10 cellular contexts compared by ENCODE assay signal in the genomic region with DNA sequence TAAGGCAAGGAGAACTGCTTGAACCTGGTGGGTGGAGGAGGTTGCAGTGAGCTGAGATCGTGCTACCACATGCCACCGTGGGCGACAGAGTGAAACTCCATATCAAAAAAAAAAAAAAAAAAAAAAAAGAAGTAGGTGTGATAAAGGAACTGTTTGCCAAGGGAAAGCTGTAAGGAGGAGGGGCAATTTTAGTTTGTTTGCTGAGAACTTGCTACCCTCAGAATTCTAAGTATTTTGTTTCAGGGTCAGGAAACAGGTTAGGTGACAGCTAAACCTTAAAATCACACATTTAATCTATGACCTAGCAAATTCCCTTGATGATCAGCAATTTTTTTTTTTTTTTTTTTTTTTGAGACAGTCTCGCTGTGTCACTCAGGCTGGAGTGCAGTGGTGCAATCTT.
"Had no signal": no experiment of that assay in that cellular context is flagged by ENCODE, and none has a peak within 500 bp of the region (broad histone marks: within the 10 kb centered on the region; RNA-seq: fewer than 3 reads in every experiment).

No MANE protein-coding gene starts in this region.

- ATAC-seq: stimulated activated memory B cell treated with anti-CD40 and anti-IgM and Interleukin-4, amounts not matched to agents 10 μg/mL and 1 μg/mL and 100 μg/mL, for 72 hours had no signal

- H3K36me3 ChIP-seq: adrenal gland, cardiac muscle cell, esophagus muscularis mucosa, ovary had no signal

- H3K27me3 Mint-ChIP-seq: stimulated activated memory B cell treated with anti-CD40 and anti-IgM and Interleukin-4, amounts not matched to agents 10 μg/mL and 1 μg/mL and 100 μg/mL, for 72 hours had no signal

- H3K27me3 ChIP-seq: adrenal gland, cardiac muscle cell, esophagus muscularis mucosa, ovary had no signal

- H3K27ac ChIP-seq: adrenal gland, cardiac muscle cell, esophagus muscularis mucosa, ovary had no signal

- H3K4me1 ChIP-seq: adrenal gland, esophagus muscularis mucosa had no signal

- H3K9me3 ChIP-seq: adrenal gland, esophagus muscularis mucosa, ovary had no signal

- DNase-seq: activated CD4-positive, CD25-positive, alpha-beta regulatory T cell treated with anti-CD3 and anti-CD28 coated beads, Interleukin-2, amount 50 U/mL, for 72 hours; activated gamma-delta T cell treated with Interleukin-2 at 50 U/mL for 16 hours; activated T-cell treated with anti-CD3 and anti-CD28 coated beads, Interleukin-2, amount 50 U/mL, for 1 hour; adrenal gland; hippocampal formation; ovary; SHP77 treated with DMSO at 0.1 percent for 48 hours had no signal

- H3K4me1 Mint-ChIP-seq: stimulated activated memory B cell treated with anti-CD40 and anti-IgM and Interleukin-4, amounts not matched to agents 10 μg/mL and 1 μg/mL and 100 μg/mL, for 72 hours had no signal

- H3K4me3 ChIP-seq: adrenal gland, cardiac muscle cell, esophagus muscularis mucosa, ovary had no signal

- H3K27ac Mint-ChIP-seq: stimulated activated memory B cell treated with anti-CD40 and anti-IgM and Interleukin-4, amounts not matched to agents 10 μg/mL and 1 μg/mL and 100 μg/mL, for 72 hours had no signal

- H3K4me3 Mint-ChIP-seq: stimulated activated memory B cell treated with anti-CD40 and anti-IgM and Interleukin-4, amounts not matched to agents 10 μg/mL and 1 μg/mL and 100 μg/mL, for 72 hours had no signal
